In the genomic region with DNA sequence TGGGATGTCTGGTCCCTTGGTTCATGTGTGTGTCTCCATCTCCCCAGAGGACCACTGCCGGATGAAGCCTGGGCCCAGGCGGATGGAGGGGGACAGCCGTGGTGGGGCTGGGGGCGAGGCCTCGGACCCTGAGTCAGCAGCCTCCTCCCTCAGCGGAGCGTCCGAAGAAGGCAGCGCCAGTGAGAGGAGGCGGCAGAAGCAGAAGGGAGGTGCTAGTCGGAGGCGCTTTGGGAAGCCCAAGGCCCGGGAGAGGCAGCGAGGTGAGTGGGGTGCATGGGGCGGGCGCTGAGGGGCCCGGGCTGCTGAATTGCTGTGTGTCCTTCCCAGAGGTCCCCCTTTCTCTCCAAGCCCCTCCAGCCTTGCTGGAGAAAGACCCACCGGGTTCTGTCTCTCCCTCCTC, we compare ENCODE assay signal across 2 cellular contexts.
TF ChIP-seq lines count a peak whose summit lies in the region.

No MANE protein-coding gene starts in this region.

TF ChIP-seq in WTC11, 78 proteins besides CTCF, POLR2A, EP300 and RAD21:
- TF ChIP-seq ZNF263 (CRISPR knock-in tag; IDR thresholded peaks at IDR 0.05; ENCODE audit: low read depth) (no peak), EMX1 (CRISPR knock-in tag; IDR thresholded peaks at IDR 0.05) (no peak), ZBTB21 (CRISPR knock-in tag; IDR thresholded peaks at IDR 0.05; ENCODE audit: borderline replicate concordance) (no peak), JAZF1 (CRISPR knock-in tag; IDR thresholded peaks at IDR 0.05) (no peak), SMAD3 (CRISPR knock-in tag; IDR thresholded peaks at IDR 0.05; ENCODE audit: borderline replicate concordance) (no peak), ELF4 (CRISPR knock-in tag; IDR thresholded peaks at IDR 0.05; ENCODE audit: low read depth) (no peak)
- TF ChIP-seq, protein P1, sequence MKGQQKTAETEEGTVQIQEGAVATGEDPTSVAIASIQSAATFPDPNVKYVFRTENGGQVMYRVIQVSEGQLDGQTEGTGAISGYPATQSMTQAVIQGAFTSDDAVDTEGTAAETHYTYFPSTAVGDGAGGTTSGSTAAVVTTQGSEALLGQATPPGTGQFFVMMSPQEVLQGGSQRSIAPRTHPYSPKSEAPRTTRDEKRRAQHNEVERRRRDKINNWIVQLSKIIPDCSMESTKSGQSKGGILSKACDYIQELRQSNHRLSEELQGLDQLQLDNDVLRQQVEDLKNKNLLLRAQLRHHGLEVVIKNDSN (CRISPR knock-in tag; IDR thresholded peaks at IDR 0.05): no peak
- TF ChIP-seq, protein P2, sequence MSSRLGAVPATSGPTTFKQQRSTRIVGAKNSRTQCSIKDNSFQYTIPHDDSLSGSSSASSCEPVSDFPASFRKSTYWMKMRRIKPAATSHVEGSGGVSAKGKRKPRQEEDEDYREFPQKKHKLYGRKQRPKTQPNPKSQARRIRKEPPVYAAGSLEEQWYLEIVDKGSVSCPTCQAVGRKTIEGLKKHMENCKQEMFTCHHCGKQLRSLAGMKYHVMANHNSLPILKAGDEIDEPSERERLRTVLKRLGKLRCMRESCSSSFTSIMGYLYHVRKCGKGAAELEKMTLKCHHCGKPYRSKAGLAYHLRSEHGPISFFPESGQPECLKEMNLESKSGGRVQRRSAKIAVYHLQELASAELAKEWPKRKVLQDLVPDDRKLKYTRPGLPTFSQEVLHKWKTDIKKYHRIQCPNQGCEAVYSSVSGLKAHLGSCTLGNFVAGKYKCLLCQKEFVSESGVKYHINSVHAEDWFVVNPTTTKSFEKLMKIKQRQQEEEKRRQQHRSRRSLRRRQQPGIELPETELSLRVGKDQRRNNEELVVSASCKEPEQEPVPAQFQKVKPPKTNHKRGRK (CRISPR knock-in tag; IDR thresholded peaks at IDR 0.05; ENCODE audit: borderline replicate concordance): no peak

TF ChIP-seq in HepG2, 621 proteins besides CTCF, POLR2A, EP300 and RAD21:
- TF ChIP-seq AGO2 (optimal IDR thresholded peaks at IDR 0.05; ENCODE audit: low read depth, low read length): peak; percentile 32
- no peak for TF ChIP-seq ZNF329 (CRISPR knock-in tag; IDR thresholded peaks at IDR 0.05; ENCODE audit: low read depth)
